In the genomic region with DNA sequence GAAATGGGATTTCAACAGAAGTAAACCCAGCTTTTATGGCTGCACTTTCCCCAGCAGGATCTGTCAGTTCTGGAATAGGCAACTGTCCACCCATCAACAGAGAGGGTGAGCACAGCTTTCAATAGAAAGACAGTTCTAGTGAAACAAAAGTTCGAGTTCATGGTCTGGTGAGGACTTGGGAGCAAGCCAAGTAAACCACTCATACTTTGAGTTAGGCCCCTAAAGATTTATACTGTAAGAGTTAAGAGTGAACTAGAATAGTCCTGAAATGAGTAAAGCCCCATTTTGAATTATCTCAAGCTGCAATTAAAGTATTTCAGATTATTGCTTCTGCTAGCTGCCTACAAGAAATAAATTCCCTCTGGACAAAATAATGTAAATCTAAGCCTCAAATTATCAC, we compare ENCODE assay signal across 30 cellular contexts.
"Had no signal": no experiment of that assay in that cellular context is flagged by ENCODE, and none has a peak within 500 bp of the region (broad histone marks: within the 10 kb centered on the region; RNA-seq: fewer than 3 reads in every experiment).

No MANE protein-coding gene starts in this region.

- H2AFZ ChIP-seq: parathyroid adenoma had no signal

- ATAC-seq: effector memory CD8-positive, alpha-beta T cell; gastrocnemius medialis; heart right ventricle; mucosa of descending colon; natural killer cell treated with Interleukin-12 subunit alpha and Interleukin-12 subunit beta and Interleukin-15 and Interleukin-18, amount 100 ng/mL, for 72 hours; sciatic nerve; stimulated activated naive CD8-positive, alpha-beta T cell treated with anti-CD3 and anti-CD28 coated beads, Interleukin-15, amount 100 ng/mL, for 72 hours had no signal

- H3K4me1 ChIP-seq: esophagus squamous epithelium, gastrocnemius medialis, heart right ventricle, parathyroid adenoma, right atrium auricular region, suprapubic skin, transverse colon, vagina had no signal

- H3K4me3 ChIP-seq: esophagus squamous epithelium, gastrocnemius medialis, heart right ventricle, mucosa of descending colon, right atrium auricular region, smooth muscle cell, suprapubic skin, transverse colon, vagina had no signal

- H3K27ac ChIP-seq: esophagus squamous epithelium, gastrocnemius medialis, heart right ventricle, parathyroid adenoma, right atrium auricular region, suprapubic skin, transverse colon, vagina had no signal

- H3K27ac Mint-ChIP-seq: effector memory CD8-positive, alpha-beta T cell; immature natural killer cell; mesothelial cell of epicardium; naive B cell; natural killer cell treated with Interleukin-12 subunit alpha and Interleukin-12 subunit beta and Interleukin-15 and Interleukin-18, amount 100 ng/mL, for 72 hours; progenitor cell of endocrine pancreas; stimulated activated naive CD8-positive, alpha-beta T cell treated with anti-CD3 and anti-CD28 coated beads, Interleukin-15, amount 100 ng/mL, for 72 hours had no signal

- DNase-seq: cortex of kidney; effector memory CD8-positive, alpha-beta T cell; erythroblast; esophagus squamous epithelium; gastrocnemius medialis; heart right ventricle; hypothalamus; immature natural killer cell; islet precursor cell; kidney glomerular epithelial cell; mesenchymal stem cell; mucosa of descending colon; naive B cell; stimulated activated CD4-positive, alpha-beta T cell treated with anti-CD3 and anti-CD28 coated beads, Interleukin-12 subunit alpha, Interleukin-12 subunit beta, amount 100 ng/mL, for 4 hours; stimulated activated CD4-positive, alpha-beta T cell treated with anti-CD3 and anti-CD28 coated beads, Interleukin-1b, Interleukin-23, amount 100 ng/mL, for 48 hours; stimulated activated CD4-positive, alpha-beta T cell treated with anti-CD3 and anti-CD28 coated beads, Interleukin-4, amount 100 ng/mL, for 1 hour; stimulated activated CD8-positive, alpha-beta memory T cell treated with anti-CD3 and anti-CD28 coated beads, Interleukin-4, amount 100 ng/mL, for 48 hours; stimulated activated naive CD4-positive, alpha-beta T cell; stimulated activated naive CD8-positive, alpha-beta T cell treated with anti-CD3 and anti-CD28 coated beads, Interleukin-15, amount 100 ng/mL, for 72 hours; transverse colon had no signal

- H3K4me2 ChIP-seq: smooth muscle cell had no signal

- H3K9me3 Mint-ChIP-seq: effector memory CD8-positive, alpha-beta T cell; immature natural killer cell; natural killer cell treated with Interleukin-12 subunit alpha and Interleukin-12 subunit beta and Interleukin-15 and Interleukin-18, amount 100 ng/mL, for 72 hours had no signal

- H3K4me1 Mint-ChIP-seq: immature natural killer cell, naive B cell, neural crest cell had no signal

- H3K9ac ChIP-seq: parathyroid adenoma had no signal

- H3K27me3 Mint-ChIP-seq: effector memory CD8-positive, alpha-beta T cell; naive B cell; natural killer cell treated with Interleukin-12 subunit alpha and Interleukin-12 subunit beta and Interleukin-15 and Interleukin-18, amount 100 ng/mL, for 72 hours; progenitor cell of endocrine pancreas; stimulated activated naive CD8-positive, alpha-beta T cell treated with anti-CD3 and anti-CD28 coated beads, Interleukin-15, amount 100 ng/mL, for 72 hours had no signal

- H3K79me2 ChIP-seq: parathyroid adenoma had no signal

- H3K27me3 ChIP-seq: esophagus squamous epithelium, gastrocnemius medialis, heart right ventricle, right atrium auricular region, suprapubic skin, transverse colon, vagina had no signal

- H3K9me3 ChIP-seq: esophagus squamous epithelium, gastrocnemius medialis, mucosa of descending colon, right atrium auricular region, suprapubic skin, transverse colon, vagina had no signal

- H3K4me3 Mint-ChIP-seq: effector memory CD8-positive, alpha-beta T cell; immature natural killer cell; mesothelial cell of epicardium; naive B cell; natural killer cell treated with Interleukin-12 subunit alpha and Interleukin-12 subunit beta and Interleukin-15 and Interleukin-18, amount 100 ng/mL, for 72 hours; neural crest cell; stimulated activated naive CD8-positive, alpha-beta T cell treated with anti-CD3 and anti-CD28 coated beads, Interleukin-15, amount 100 ng/mL, for 72 hours had no signal
